ENCODE assay signal across 9 cellular contexts in genomic region chr5:82276800-82277612, GRCh38. TPM values are rescaled to one million over a fixed set of nuclear protein-coding genes. Genes with fewer than 3 reads are reported as not detected.
DNase-seq lines count a peak whose midpoint lies in the region; ATAC-seq, FAIRE-seq and TF ChIP-seq lines count a peak whose summit lies in the region.
"Had no signal": no experiment of that assay in that cellular context is flagged by ENCODE, and none has a peak within 500 bp of the region (broad histone marks: within the 10 kb centered on the region; RNA-seq: fewer than 3 reads in every experiment).

No MANE protein-coding gene starts in this region.

- WGBS in esophagus muscularis mucosa = 75% methylated on average over 11 of the region's 11 CpGs
- WGBS in psoas muscle, 3 donors = 66 to 74% (median 72%) methylated on average over 11 of the region's 11 CpGs

- no peak for TF ChIP-seq POLR2A in esophagus muscularis mucosa (IDR thresholded peaks at IDR 0.05; ENCODE audit: low read depth)

- BruUV-seq in Panc1 (replicated peaks; lab: Mats Ljungman, UMichigan) = TSS peak; percentile 87

- H3K27me3 ChIP-seq in Panc1 (ENCODE audit: control insufficient read depth, insufficient read depth, low read length) (no peaks in the 10 kb centered on the region), esophagus muscularis mucosa (no peaks in the 10 kb centered on the region), psoas muscle (ENCODE audit: insufficient read depth in 3 of 3, low read length in 2 of 3) (no peaks in the 10 kb centered on the region)

- no peak for TF ChIP-seq EP300 in esophagus muscularis mucosa (IDR thresholded peaks at IDR 0.05)

- peaks cover 19% of the 10 kb centered on the region for H3K4me1 ChIP-seq in Panc1 (ENCODE audit: control insufficient read depth, insufficient read depth, low read length)
- peaks cover 17 to 34% (median 25%) of the 10 kb centered on the region in 4 donors for H3K4me1 ChIP-seq in esophagus muscularis mucosa
- peaks cover 14% of the 10 kb centered on the region for H3K4me1 ChIP-seq in psoas muscle

- ATAC-seq in Panc1 (no peak), psoas muscle (no peak), GM18519 (IDR thresholded peaks at IDR 0.05; ENCODE audit: low FRiP score, unreplicated experiment) (no peak), GM18520 (IDR thresholded peaks at IDR 0.05; ENCODE audit: unreplicated experiment) (no peak), GM21786 (IDR thresholded peaks at IDR 0.05; ENCODE audit: unreplicated experiment) (no peak)

- TF ChIP-seq CTCF in GM12864 (IDR thresholded peaks at IDR 0.05; ENCODE audit: low read depth, low read length, missing control alignments) = no peak
- TF ChIP-seq CTCF in Panc1 (IDR thresholded peaks at IDR 0.05) = no peak
- no peak for TF ChIP-seq CTCF in esophagus muscularis mucosa (IDR thresholded peaks at IDR 0.05)
- no peak for TF ChIP-seq CTCF in psoas muscle (IDR thresholded peaks at IDR 0.05)

- no peaks in the 10 kb centered on the region for H3K9me3 ChIP-seq in Panc1 (ENCODE audit: control insufficient read depth, insufficient read depth, low read depth, low read length)
- no peaks in the 10 kb centered on the region for H3K9me3 ChIP-seq in esophagus muscularis mucosa
- no peaks in the 10 kb centered on the region for H3K9me3 ChIP-seq in psoas muscle

- H3K36me3 ChIP-seq in Panc1 (ENCODE audit: control insufficient read depth, insufficient read depth, low read length) = peaks cover 28% of the 10 kb centered on the region
- H3K36me3 ChIP-seq in esophagus muscularis mucosa = peaks cover 23 to 43% (median 37%) of the 10 kb centered on the region in 4 donors
- H3K36me3 ChIP-seq in psoas muscle (ENCODE audit: insufficient read depth in 1 of 2, low read depth in 1 of 2) = peaks cover 0 to 44% of the 10 kb centered on the region in 2 donors

- H3K27ac ChIP-seq in Panc1 (ENCODE audit: low read length) (peak overlapping the region; percentile 99), esophagus muscularis mucosa (replicated peaks in 1 of 4) (peak overlapping the region in 3 of 4 donors; percentile 79 to 85 (median 84)), psoas muscle (peak overlapping the region; percentile 93)

- peak overlapping the region; percentile 98 for H3K4me3 ChIP-seq in GM12864 (ENCODE audit: low read depth, low read length)
- peak overlapping the region; percentile 93 to 100 for H3K4me3 ChIP-seq in Panc1 (ENCODE audit: low read depth in 2 of 2, low read length in 2 of 2)
- peak overlapping the region; percentile 81 to 95 (median 84) for H3K4me3 ChIP-seq in esophagus muscularis mucosa
- peak overlapping the region; percentile 84 for H3K4me3 ChIP-seq in psoas muscle

- no peak for DNase-seq in GM12864 (ENCODE audit: low read depth)
- DNase-seq in Panc1 (ENCODE audit: low read depth, low spot score) = no peak
- DNase-seq in esophagus muscularis mucosa (ENCODE audit: extremely low spot score) = no peak
- no peak for DNase-seq in psoas muscle
- no peak for DNase-seq in RCC 7860 (ENCODE audit: low spot score)
- DNase-seq: amniotic stem cell had no signal

- in situ Hi-C loops in Panc1 (cut with HindIII; ENCODE audit: low pct_unique_long_range_greater_than_20kb, low sequenced_read_pairs) = no loop called here

- intact Hi-C loops in Panc1 (cut with micrococcal nuclease; ENCODE audit: unreplicated experiment) = no loop called here
- intact Hi-C loops in esophagus muscularis mucosa (cut with DNase I) = no loop called here
- intact Hi-C loops in psoas muscle (cut with DNase I) = no loop called here

- POLR2A ChIA-PET in Panc1 (lab: Charles Lee) = interaction anchor here (0.7 kb wide), 1 partner anchor 674 kb away, joined by 20 read pairs; no protein-coding TSS in a partner anchor

- FAIRE-seq in RCC 7860 (lab: Jason Lieb, UNC) = no peak

- CTCF ChIA-PET in Panc1 (lab: Charles Lee) = no interaction called here

RNA-seq across cellular contexts. Expression of gene RPS23, which starts 1.1 kb away (rescaled TPM):
- 1,388 TPM for total RNA-seq in Panc1 (2021; ENCODE audit: unreplicated experiment)
- polyA plus RNA-seq in Panc1 (2012; ENCODE audit: insufficient read length) = 1,732 TPM
- total RNA-seq in esophagus muscularis mucosa = 1,000 to 10,000 TPM; 2,601 to 3,337 (median 2,967) TPM
- 1,000 to 10,000 TPM; 1,381 to 2,201 (median 1,702) TPM for total RNA-seq in psoas muscle
- 1,000 to 10,000 TPM; 2,954 to 4,268 (median 4,053) TPM for polyA plus RNA-seq in psoas muscle
